In genomic region chr3:95460274-95460673, GRCh38 we compare ENCODE assay signal across 28 cellular contexts.
DNase-seq lines count a peak whose midpoint lies in the region; ATAC-seq and TF ChIP-seq lines count a peak whose summit lies in the region.
"Had no signal": no experiment of that assay in that cellular context is flagged by ENCODE, and none has a peak within 500 bp of the region (broad histone marks: within the 10 kb centered on the region; RNA-seq: fewer than 3 reads in every experiment).

No MANE protein-coding gene starts in this region.

- ATAC-seq in Right ventricle myocardium inferior (peak; percentile 96), gastroesophageal sphincter (peak; percentile 70), lower lobe of right lung (peak; percentile 49 to 53)
- ATAC-seq in CD4-positive, alpha-beta T cell (ENCODE audit: poor library complexity), result no peak
- ATAC-seq: activated CD8-positive, alpha-beta memory T cell treated with anti-CD3 and anti-CD28 coated beads, Interleukin-2, amount 10 ng/mL, durations not matched to agents 7 days and 5 days; psoas muscle; stimulated activated memory B cell treated with anti-CD40 and anti-IgM and Interleukin-4, amounts not matched to agents 10 μg/mL and 1 μg/mL and 100 μg/mL, for 72 hours had no signal

- H3K36me3 ChIP-seq in gastroesophageal sphincter (no peaks in the 10 kb centered on the region), lower lobe of right lung (no peaks in the 10 kb centered on the region), testis (ENCODE audit: low read depth, missing control alignments) (no peaks in the 10 kb centered on the region), trophoblast cell (ENCODE audit: control insufficient read depth in 1 of 2, insufficient read depth in 2 of 2, low read length in 2 of 2) (no peaks in the 10 kb centered on the region)
- H3K36me3 ChIP-seq: esophagus muscularis mucosa, neural progenitor cell, SJSA1 had no signal

- no peak overlapping the region for H4K91ac ChIP-seq in trophoblast cell (ENCODE audit: low read depth, low read length)

- POLR2A ChIA-PET in CD4-positive, alpha-beta T cell (lab: Charles Lee), result no interaction called here

- DNase-seq in Right ventricle myocardium inferior (ENCODE audit: missing footprints) (no peak), cardiac septum (ENCODE audit: low spot score) (no peak), lower lobe of right lung (no peak), testis (peak; percentile 26), trophoblast cell (no peak), SKM-1 (lab: John Stamatoyannopoulos, UW; ENCODE audit: unreplicated experiment) (no peak)
- no peak for DNase-seq in CD4-positive, alpha-beta T cell
- DNase-seq: 8988T; activated CD4-positive, alpha-beta T cell treated with anti-CD3 and anti-CD28 coated beads, Interleukin-2, amount 50 U/mL, for 1 hour; activated CD4-positive, CD25-positive, alpha-beta regulatory T cell; activated CD8-positive, alpha-beta memory T cell treated with anti-CD3 and anti-CD28 coated beads, Interleukin-2, amount 10 ng/mL, durations not matched to agents 7 days and 5 days; activated naive CD4-positive, alpha-beta T cell; DND-41; foreskin fibroblast; Kasumi-1; NCI-H1436 treated with DMSO at 0.1 percent for 48 hours; NCI-H2081 treated with DMSO at 0.1 percent for 48 hours; NCI-H2227 treated with DMSO at 0.1 percent for 48 hours; NCI-H748 treated with DMSO at 0.1 percent for 48 hours; psoas muscle had no signal

- H3K79me1 ChIP-seq in trophoblast cell (ENCODE audit: low read length), result no peaks in the 10 kb centered on the region

- no peak overlapping the region for H3K27ac Mint-ChIP-seq in CD4-positive, alpha-beta T cell
- H3K27ac Mint-ChIP-seq: activated CD8-positive, alpha-beta memory T cell treated with anti-CD3 and anti-CD28 coated beads, Interleukin-2, amount 10 ng/mL, durations not matched to agents 7 days and 5 days; neural progenitor cell; stimulated activated memory B cell treated with anti-CD40 and anti-IgM and Interleukin-4, amounts not matched to agents 10 μg/mL and 1 μg/mL and 100 μg/mL, for 72 hours; T-helper 1 cell treated with Interleukin-12 subunit alpha and Interleukin-12 subunit beta and Interleukin-4 antibody, amounts not matched to agents 30 μg/mL and 1 μg/mL, for 36 hours had no signal

- no peak overlapping the region for H3K23ac ChIP-seq in trophoblast cell (ENCODE audit: low read length)

- no peaks in the 10 kb centered on the region for H3K27me3 ChIP-seq in gastroesophageal sphincter
- H3K27me3 ChIP-seq in lower lobe of right lung (ENCODE audit: low read depth), result no peaks in the 10 kb centered on the region
- no peaks in the 10 kb centered on the region for H3K27me3 ChIP-seq in testis
- no peaks in the 10 kb centered on the region for H3K27me3 ChIP-seq in trophoblast cell (ENCODE audit: insufficient read depth, low read length)
- no peaks in the 10 kb centered on the region for H3K27me3 ChIP-seq in CD4-positive, alpha-beta T cell (ENCODE audit: control insufficient read depth, insufficient read depth, low read length)
- H3K27me3 ChIP-seq: esophagus muscularis mucosa, neural progenitor cell, SJSA1 had no signal

- no peak for TF ChIP-seq EP300 in gastroesophageal sphincter (IDR thresholded peaks at IDR 0.05)

- H3K4me1 ChIP-seq in gastroesophageal sphincter (no peaks in the 10 kb centered on the region), lower lobe of right lung (no peaks in the 10 kb centered on the region), testis (no peaks in the 10 kb centered on the region), trophoblast cell (ENCODE audit: control insufficient read depth in 1 of 2, insufficient read depth in 2 of 2, low read length in 2 of 2) (no peaks in the 10 kb centered on the region)
- H3K4me1 ChIP-seq: esophagus muscularis mucosa, neural progenitor cell, psoas muscle, SJSA1 had no signal

- H2BK120ac ChIP-seq in trophoblast cell (ENCODE audit: insufficient read depth, low read length, poor library complexity), result no peak overlapping the region

- H2BK5ac ChIP-seq in trophoblast cell (ENCODE audit: low read depth, low read length, poor library complexity), result no peak overlapping the region

- WGBS in gastroesophageal sphincter (ENCODE audit: low coverage in 1 of 2), 2 donors, result 19 to 28% methylated on average over 2 of the region's 2 CpGs
- 27 to 35% methylated on average over 2 of the region's 2 CpGs for WGBS in testis, 2 donors
- no CpG with 5 or more reads among the region's 2 CpGs for WGBS in trophoblast cell (ENCODE audit: extremely low coverage, insufficient coverage, insufficient read length)

- H3K9me3 Mint-ChIP-seq in CD4-positive, alpha-beta T cell, result peaks cover 12% of the 10 kb centered on the region
- H3K9me3 Mint-ChIP-seq: neural progenitor cell; stimulated activated memory B cell treated with anti-CD40 and anti-IgM and Interleukin-4, amounts not matched to agents 10 μg/mL and 1 μg/mL and 100 μg/mL, for 72 hours had no signal

- no peak overlapping the region for H3K4ac ChIP-seq in trophoblast cell (ENCODE audit: low read depth, low read length)

- no peaks in the 10 kb centered on the region for H3K27me3 Mint-ChIP-seq in CD4-positive, alpha-beta T cell
- H3K27me3 Mint-ChIP-seq: activated CD8-positive, alpha-beta memory T cell treated with anti-CD3 and anti-CD28 coated beads, Interleukin-2, amount 10 ng/mL, durations not matched to agents 7 days and 5 days; central memory CD8-positive, alpha-beta T cell; stimulated activated memory B cell treated with anti-CD40 and anti-IgM and Interleukin-4, amounts not matched to agents 10 μg/mL and 1 μg/mL and 100 μg/mL, for 72 hours had no signal

- H3K14ac ChIP-seq in trophoblast cell (ENCODE audit: low read length), result no peak overlapping the region

- no peak overlapping the region for H4K8ac ChIP-seq in trophoblast cell (ENCODE audit: low read depth, low read length)

- intact Hi-C loops in Right ventricle myocardium inferior (cut with DNase I), result no loop called here
- intact Hi-C loops in cardiac septum (cut with DNase I), result no loop called here
- intact Hi-C loops in lower lobe of right lung (cut with DNase I), result no loop called here
- intact Hi-C loops in testis (cut with DNase I; ENCODE audit: low total_unique reads), result no loop called here
- intact Hi-C loops in CD4-positive, alpha-beta T cell (cut with DNase I, micrococcal nuclease), result no loop called here

- H4K12ac ChIP-seq in trophoblast cell (ENCODE audit: low read depth, low read length), result no peak overlapping the region

- TF ChIP-seq POLR2A in gastroesophageal sphincter (IDR thresholded peaks at IDR 0.05) (no peak), testis (IDR thresholded peaks at IDR 0.05) (no peak)

- H3K4me2 ChIP-seq in trophoblast cell (ENCODE audit: low read length), result no peak overlapping the region
- H3K4me2 ChIP-seq: neural progenitor cell had no signal

- H3K18ac ChIP-seq in trophoblast cell (ENCODE audit: low read length), result no peak overlapping the region

- no peaks in the 10 kb centered on the region for H3K36me3 Mint-ChIP-seq in CD4-positive, alpha-beta T cell (ENCODE audit: low read depth)
- H3K36me3 Mint-ChIP-seq: activated CD8-positive, alpha-beta memory T cell treated with anti-CD3 and anti-CD28 coated beads, Interleukin-2, amount 10 ng/mL, durations not matched to agents 7 days and 5 days; CD14-positive monocyte; neural progenitor cell; stimulated activated memory B cell treated with anti-CD40 and anti-IgM and Interleukin-4, amounts not matched to agents 10 μg/mL and 1 μg/mL and 100 μg/mL, for 72 hours had no signal

- CTCF ChIA-PET in CD4-positive, alpha-beta T cell (lab: Charles Lee), result no interaction called here

- TF ChIP-seq CTCF in gastroesophageal sphincter (IDR thresholded peaks at IDR 0.05), result no peak
- no peak for TF ChIP-seq CTCF in lower lobe of right lung (IDR thresholded peaks at IDR 0.05)
- no peak for TF ChIP-seq CTCF in testis (IDR thresholded peaks at IDR 0.05)
- TF ChIP-seq CTCF in CD4-positive, alpha-beta T cell (IDR thresholded peaks at IDR 0.05), result no peak

- H2AFZ ChIP-seq in trophoblast cell (ENCODE audit: insufficient read depth, low read length, poor library complexity), result no peak overlapping the region
- H2AFZ ChIP-seq: neural progenitor cell had no signal

- no peaks in the 10 kb centered on the region for H3K79me2 ChIP-seq in trophoblast cell (ENCODE audit: control insufficient read depth, insufficient read depth, low read length, poor library complexity)

- no peak overlapping the region for H3K4me3 Mint-ChIP-seq in CD4-positive, alpha-beta T cell
- H3K4me3 Mint-ChIP-seq: activated CD8-positive, alpha-beta memory T cell treated with anti-CD3 and anti-CD28 coated beads, Interleukin-2, amount 10 ng/mL, durations not matched to agents 7 days and 5 days; CD14-positive monocyte; central memory CD8-positive, alpha-beta T cell; neural progenitor cell; stimulated activated memory B cell treated with anti-CD40 and anti-IgM and Interleukin-4, amounts not matched to agents 10 μg/mL and 1 μg/mL and 100 μg/mL, for 72 hours; T-helper 1 cell treated with Interleukin-12 subunit alpha and Interleukin-12 subunit beta and Interleukin-4 antibody, amounts not matched to agents 30 μg/mL and 1 μg/mL, for 36 hours had no signal

- H3K27ac ChIP-seq in gastroesophageal sphincter (peak overlapping the region in 1 of 4 donors; percentile 6), lower lobe of right lung (no peak overlapping the region), testis (peak overlapping the region in 1 of 2 donors; percentile 59), trophoblast cell (ENCODE audit: low read depth, low read length) (no peak overlapping the region)
- H3K27ac ChIP-seq in CD4-positive, alpha-beta T cell (ENCODE audit: low read depth, low read length), result no peak overlapping the region
- H3K27ac ChIP-seq: neural progenitor cell, psoas muscle, SJSA1 had no signal

- no peak overlapping the region for H3K9ac ChIP-seq in trophoblast cell (ENCODE audit: low read length)
- H3K9ac ChIP-seq: neural progenitor cell had no signal

- H3K4me3 ChIP-seq in gastroesophageal sphincter (no peak overlapping the region), lower lobe of right lung (no peak overlapping the region), testis (no peak overlapping the region), trophoblast cell (ENCODE audit: low read depth, low read length) (no peak overlapping the region)
- H3K4me3 ChIP-seq: esophagus muscularis mucosa, neural progenitor cell, psoas muscle, SJSA1 had no signal

- no peak overlapping the region for H2AK5ac ChIP-seq in trophoblast cell (ENCODE audit: low read length)

- H3K9me3 ChIP-seq in gastroesophageal sphincter (no peaks in the 10 kb centered on the region), lower lobe of right lung (no peaks in the 10 kb centered on the region), testis (no peaks in the 10 kb centered on the region), trophoblast cell (ENCODE audit: insufficient read depth, low read depth, low read length) (no peaks in the 10 kb centered on the region)
- H3K9me3 ChIP-seq in CD4-positive, alpha-beta T cell (ENCODE audit: control insufficient read depth, low read length), result peaks cover 4% of the 10 kb centered on the region
- H3K9me3 ChIP-seq: esophagus muscularis mucosa, psoas muscle, SJSA1 had no signal

- H2BK12ac ChIP-seq in trophoblast cell (ENCODE audit: low read length), result no peak overlapping the region

- no peaks in the 10 kb centered on the region for H3K4me1 Mint-ChIP-seq in CD4-positive, alpha-beta T cell (ENCODE audit: low read depth)
- H3K4me1 Mint-ChIP-seq: activated CD8-positive, alpha-beta memory T cell treated with anti-CD3 and anti-CD28 coated beads, Interleukin-2, amount 10 ng/mL, durations not matched to agents 7 days and 5 days; CD14-positive monocyte; central memory CD8-positive, alpha-beta T cell; neural progenitor cell; stimulated activated memory B cell treated with anti-CD40 and anti-IgM and Interleukin-4, amounts not matched to agents 10 μg/mL and 1 μg/mL and 100 μg/mL, for 72 hours had no signal
